ENCODE assay signal across 8 cellular contexts in genomic region chr9:127185931-127186781, GRCh38.
A peak's percentile ranks its signal among the peaks of the same experiment; 100 is the strongest.
DNase-seq lines count a peak whose midpoint lies in the region; ATAC-seq and TF ChIP-seq lines count a peak whose summit lies in the region.

No MANE protein-coding gene starts in this region.

- H3K4me1 ChIP-seq in transverse colon: peaks cover 13 to 31% (median 22%) of the 10 kb centered on the region in 4 donors

- TF ChIP-seq POLR2A in transverse colon (IDR thresholded peaks at IDR 0.05): no peak

- H3K27me3 Mint-ChIP-seq in T-helper 17 cell: no peaks in the 10 kb centered on the region
- no peaks in the 10 kb centered on the region for H3K27me3 Mint-ChIP-seq in Calu3 (ENCODE audit: unreplicated experiment)
- peaks cover 7% of the 10 kb centered on the region for H3K27me3 Mint-ChIP-seq in activated CD8-positive, alpha-beta memory T cell treated with anti-CD3 and anti-CD28 coated beads, Interleukin-2, amount 10 ng/mL, durations not matched to agents 7 days and 5 days

- no TSS peak for BruUV-seq in Calu3 (replicated peaks; lab: Mats Ljungman, UMichigan)

- H3K27ac Mint-ChIP-seq in T-helper 17 cell: peak overlapping the region; percentile 37
- no peak overlapping the region for H3K27ac Mint-ChIP-seq in Calu3 (ENCODE audit: unreplicated experiment)
- H3K27ac Mint-ChIP-seq in activated CD8-positive, alpha-beta memory T cell treated with anti-CD3 and anti-CD28 coated beads, Interleukin-2, amount 10 ng/mL, durations not matched to agents 7 days and 5 days: no peak overlapping the region

- intact Hi-C loops in transverse colon (cut with DNase I; ENCODE audit: low total_unique reads) (loop anchor here (5.0 kb wide), 1 partner anchor 54 kb away; no protein-coding TSS in a partner anchor), Calu3 (cut with micrococcal nuclease; ENCODE audit: unreplicated experiment) (no loop called here)

- peak; percentile 60 for TF ChIP-seq EP300 in transverse colon (IDR thresholded peaks at IDR 0.05; ENCODE audit: low read depth)

- TF ChIP-seq CTCF in transverse colon (IDR thresholded peaks at IDR 0.05) (no peak), Calu3 (IDR thresholded peaks at IDR 0.05; ENCODE audit: unreplicated experiment) (no peak), GM10248 (IDR thresholded peaks at IDR 0.05; ENCODE audit: control extremely low read depth, extremely low read depth, low read depth, missing control alignments) (no peak)

- 44 to 50% methylated on average over 1 to 8 of the region's 11 CpGs for WGBS in transverse colon (ENCODE audit: low coverage in 1 of 2), 2 donors

- no peaks in the 10 kb centered on the region for H3K9me3 ChIP-seq in T-helper 17 cell (ENCODE audit: control insufficient read depth, low read length, poor library complexity, severe bottlenecking)
- H3K9me3 ChIP-seq in transverse colon: no peaks in the 10 kb centered on the region

- CTCF ChIA-PET in Calu3 (lab: Charles Lee) (no interaction called here), GM10248 (lab: Yijun Ruan, JAX) (interaction anchor here (1.5 to 7.4 kb wide), 3 partner anchors 14 to 245 kb away, joined by 3 to 50 read pairs (median 7); no protein-coding TSS in a partner anchor)
- CTCF ChIA-PET in activated CD8-positive, alpha-beta memory T cell treated with anti-CD3 and anti-CD28 coated beads, Interleukin-2, amount 10 ng/mL, durations not matched to agents 7 days and 5 days (lab: Charles Lee): interaction anchor here (1.6 kb wide), 1 partner anchor 220 kb away, joined by 4 read pairs; no protein-coding TSS in a partner anchor

- in situ Hi-C loops in transverse colon (cut with MboI; ENCODE audit: low pct_ligation_motif_present in 1 of 4, low pct_unique_long_range_greater_than_20kb in 1 of 4, low sequenced_read_pairs in 3 of 4): no loop called here

- H3K9me3 Mint-ChIP-seq in Calu3 (ENCODE audit: low read depth, unreplicated experiment): no peaks in the 10 kb centered on the region
- no peaks in the 10 kb centered on the region for H3K9me3 Mint-ChIP-seq in activated CD8-positive, alpha-beta memory T cell treated with anti-CD3 and anti-CD28 coated beads, Interleukin-2, amount 10 ng/mL, durations not matched to agents 7 days and 5 days (ENCODE audit: low read depth)

- POLR2A ChIA-PET in GM10248 (lab: Yijun Ruan, JAX): no interaction called here

- H3K4me1 Mint-ChIP-seq in T-helper 17 cell: peaks cover 2% of the 10 kb centered on the region
- peaks cover 10% of the 10 kb centered on the region for H3K4me1 Mint-ChIP-seq in Calu3 (ENCODE audit: low read depth, unreplicated experiment)
- H3K4me1 Mint-ChIP-seq in activated CD8-positive, alpha-beta memory T cell treated with anti-CD3 and anti-CD28 coated beads, Interleukin-2, amount 10 ng/mL, durations not matched to agents 7 days and 5 days: peaks cover 5% of the 10 kb centered on the region

- no peak overlapping the region for H3K4me3 ChIP-seq in transverse colon

- ATAC-seq in T-helper 17 cell: no peak
- ATAC-seq in activated CD8-positive, alpha-beta memory T cell treated with anti-CD3 and anti-CD28 coated beads, Interleukin-2, amount 10 ng/mL, durations not matched to agents 7 days and 5 days: no peak

- H3K36me3 ChIP-seq in transverse colon: no peaks in the 10 kb centered on the region

- no peak for DNase-seq in T-helper 17 cell
- DNase-seq in fibroblast of the conjunctiva (ENCODE audit: low read depth): peak; percentile 95
- DNase-seq in myocyte (ENCODE audit: low read depth): peak; percentile 91
- peak; percentile 67 for DNase-seq in transverse colon
- no peak for DNase-seq in Calu3
- no peak for DNase-seq in GM10248 (ENCODE audit: extremely low spot score)
- DNase-seq in activated CD8-positive, alpha-beta memory T cell treated with anti-CD3 and anti-CD28 coated beads, Interleukin-2, amount 10 ng/mL, durations not matched to agents 7 days and 5 days: no peak
- DNase-seq in DMS79 treated with DMSO at 0.1 percent for 48 hours (lab: John Stamatoyannopoulos, UW): no peak

- H3K27ac ChIP-seq in transverse colon: peak overlapping the region; percentile 84 to 89 (median 84)

- peaks cover 2% of the 10 kb centered on the region for H3K36me3 Mint-ChIP-seq in T-helper 17 cell (ENCODE audit: low read depth)
- H3K36me3 Mint-ChIP-seq in Calu3 (ENCODE audit: insufficient read depth, unreplicated experiment): peaks cover 5% of the 10 kb centered on the region
- no peaks in the 10 kb centered on the region for H3K36me3 Mint-ChIP-seq in activated CD8-positive, alpha-beta memory T cell treated with anti-CD3 and anti-CD28 coated beads, Interleukin-2, amount 10 ng/mL, durations not matched to agents 7 days and 5 days

- no peaks in the 10 kb centered on the region for H3K27me3 ChIP-seq in transverse colon

- H3K4me3 Mint-ChIP-seq in T-helper 17 cell (no peak overlapping the region), Calu3 (ENCODE audit: low read depth, unreplicated experiment) (no peak overlapping the region)
- H3K4me3 Mint-ChIP-seq in activated CD8-positive, alpha-beta memory T cell treated with anti-CD3 and anti-CD28 coated beads, Interleukin-2, amount 10 ng/mL, durations not matched to agents 7 days and 5 days: no peak overlapping the region

Comparison
In these comparisons a context has a peak if more than half of its experiments do, and no peak if none do; other contexts are left out.
1. DNase-seq: peak in fibroblast of the conjunctiva (single experiment), myocyte (single experiment) and transverse colon (single experiment); none in T-helper 17 cell (0 of 3), Calu3 (single experiment), GM10248 (single experiment), activated CD8-positive, alpha-beta memory T cell treated with anti-CD3 and anti-CD28 coated beads, Interleukin-2, amount 10 ng/mL, durations not matched to agents 7 days and 5 days (single experiment) and DMS79 treated with DMSO at 0.1 percent for 48 hours (single experiment).